33 cellular contexts compared by ENCODE assay signal in genomic region chr7:25512051-25512450, GRCh38.
A peak's percentile ranks its signal among the peaks of the same experiment; 100 is the strongest.
DNase-seq lines count a peak whose midpoint lies in the region; ATAC-seq and TF ChIP-seq lines count a peak whose summit lies in the region.
"Had no signal": no experiment of that assay in that cellular context is flagged by ENCODE, and none has a peak within 500 bp of the region (broad histone marks: within the 10 kb centered on the region; RNA-seq: fewer than 3 reads in every experiment).

No MANE protein-coding gene starts in this region.

- ATAC-seq in HG02970 (IDR thresholded peaks at IDR 0.05; ENCODE audit: low FRiP score, unreplicated experiment) = no peak
- ATAC-seq: A549; CD8-positive, alpha-beta T cell had no signal

- peaks cover 6% of the 10 kb centered on the region for H3K4me1 Mint-ChIP-seq in nephron
- H3K4me1 Mint-ChIP-seq: B cell; CD14-positive monocyte; CD4-positive, alpha-beta memory T cell; CD8-positive, alpha-beta memory T cell had no signal

- POLR2A ChIA-PET in HEK293 (lab: Yijun Ruan, JAX) = no interaction called here
- POLR2A ChIA-PET in HEK293T (lab: Yijun Ruan, JAX) = no interaction called here

- H3K9me3 ChIP-seq in HEK293 (ENCODE audit: control insufficient read depth, insufficient read depth, low read depth, low read length) = no peaks in the 10 kb centered on the region
- H3K9me3 ChIP-seq: A549, BE2C, Caco-2 had no signal

- H3K27ac Mint-ChIP-seq in nephron = peak overlapping the region; percentile 32 to 83 (median 49)
- H3K27ac Mint-ChIP-seq: B cell; CD4-positive, alpha-beta memory T cell; CD4-positive, alpha-beta T cell; CD4-positive, CD25-positive, alpha-beta regulatory T cell; CD8-positive, alpha-beta memory T cell; CD8-positive, alpha-beta T cell had no signal

- H3K27me3 Mint-ChIP-seq in nephron (ENCODE audit: low read depth) = no peaks in the 10 kb centered on the region
- H3K27me3 Mint-ChIP-seq: B cell; CD4-positive, alpha-beta T cell had no signal

- 0 out of 2 replicates have a peak, but pooled peaks cover 2% of the 10 kb centered on the region for H3K4me1 ChIP-seq in HEK293 (ENCODE audit: control insufficient read depth, insufficient read depth, low read length)
- H3K4me1 ChIP-seq: A549; BE2C; BLaER1; BLaER1 treated with 17β-estradiol and CSF1 and Interleukin-3, amounts not matched to agents 10 nM and 100 nM; Caco-2 had no signal

- no peak overlapping the region for H3K27ac ChIP-seq in HEK293 (ENCODE audit: extremely low read depth, low read depth, low read length)
- H3K27ac ChIP-seq: 22Rv1; A549; BLaER1; BLaER1 treated with 17β-estradiol and CSF1 and Interleukin-3, amounts not matched to agents 10 nM and 100 nM; C4-2B had no signal

- TF ChIP-seq CTCF in HEK293 (tag by site-specific recombination; IDR thresholded peaks at IDR 0.05) (no peak), nephron (IDR thresholded peaks at IDR 0.05; ENCODE audit: unreplicated experiment in 3 of 3) (no peak)

- no peak overlapping the region for H3K4me3 Mint-ChIP-seq in nephron
- H3K4me3 Mint-ChIP-seq: B cell; CD14-positive monocyte; CD4-positive, alpha-beta memory T cell; CD4-positive, alpha-beta T cell; CD4-positive, CD25-positive, alpha-beta regulatory T cell; CD8-positive, alpha-beta memory T cell; CD8-positive, alpha-beta T cell had no signal

- no peak overlapping the region for H3K4me3 ChIP-seq in HEK293 (ENCODE audit: low read depth, low read length)
- H3K4me3 ChIP-seq: A549; BLaER1; BLaER1 treated with 17β-estradiol and CSF1 and Interleukin-3, amounts not matched to agents 10 nM and 100 nM had no signal

- CTCF ChIA-PET in HEK293 (lab: Yijun Ruan, JAX) = no interaction called here
- CTCF ChIA-PET in HEK293T (lab: Yijun Ruan, JAX) = no interaction called here

- H3K36me3 Mint-ChIP-seq in nephron (ENCODE audit: low read depth) = peaks cover 4% of the 10 kb centered on the region
- H3K36me3 Mint-ChIP-seq: CD14-positive monocyte; CD4-positive, alpha-beta memory T cell; CD4-positive, CD25-positive, alpha-beta regulatory T cell; CD8-positive, alpha-beta memory T cell; CD8-positive, alpha-beta T cell had no signal

- no peaks in the 10 kb centered on the region for H3K36me3 ChIP-seq in HEK293 (ENCODE audit: control insufficient read depth in 2 of 2, insufficient read depth in 1 of 2, low read length in 2 of 2)
- H3K36me3 ChIP-seq: BE2C; BLaER1; BLaER1 treated with 17β-estradiol and CSF1 and Interleukin-3, amounts not matched to agents 10 nM and 100 nM had no signal

- peaks cover 18% of the 10 kb centered on the region for H3K9me3 Mint-ChIP-seq in nephron

- DNase-seq in HEK293T (ENCODE audit: extremely low spot score) (no peak), activated gamma-delta T cell treated with Interleukin-2 at 50 U/mL for 16 hours (no peak), NCI-H1048 (lab: John Stamatoyannopoulos, UW) (no peak)
- DNase-seq: 8988T; ACHN; AML-193; BE2C; C1 segment of cervical spinal cord; Caco-2; Calu3; CD4-positive, alpha-beta memory T cell; CD4-positive, alpha-beta T cell; CD4-positive, CD25-positive, alpha-beta regulatory T cell; CD8-positive, alpha-beta memory T cell; CD8-positive, alpha-beta T cell; COR-L47; DMS 273 treated with DMSO at 0.1 percent for 48 hours; DMS153; DMS53; DMS79; DMS79 treated with DMSO at 0.1 percent for 48 hours; DND-41; EL had no signal

TF ChIP-seq in HEK293, 187 proteins besides CTCF, POLR2A, EP300 and RAD21 (continues in another document):
- TF ChIP-seq BCL11A (tag by site-specific recombination; IDR thresholded peaks at IDR 0.05; ENCODE audit: low read depth) (no peak), ZBTB7A (tag by site-specific recombination; IDR thresholded peaks at IDR 0.05; ENCODE audit: low read depth) (no peak), ZNF26 (tag by site-specific recombination; IDR thresholded peaks at IDR 0.05) (no peak), SCRT1 (tag by site-specific recombination; IDR thresholded peaks at IDR 0.05; ENCODE audit: borderline replicate concordance) (peak; percentile 11; the same call in 1 of the 2 replicates), ZNF280C (tag by site-specific recombination; IDR thresholded peaks at IDR 0.05) (no peak), ZNF830 (tag by site-specific recombination; IDR thresholded peaks at IDR 0.05; ENCODE audit: low read depth) (no peak), ZNF10 (tag by site-specific recombination; IDR thresholded peaks at IDR 0.05) (no peak), ZNF391 (tag by site-specific recombination; IDR thresholded peaks at IDR 0.05; ENCODE audit: borderline replicate concordance, low read depth) (no peak), ZNF404 (tag by site-specific recombination; IDR thresholded peaks at IDR 0.05) (no peak)

TF ChIP-seq in HEK293T, 16 proteins besides CTCF, POLR2A, EP300 and RAD21:
- 0 out of 2 replicates have a peak, but pooled peaks have one; percentile 10 for TF ChIP-seq CTBP1 (IDR thresholded peaks at IDR 0.05; ENCODE audit: borderline replicate concordance)
- TF ChIP-seq HDGF (IDR thresholded peaks at IDR 0.05; ENCODE audit: borderline replicate concordance) = no peak
- no peak for TF ChIP-seq FOXA1 (IDR thresholded peaks at IDR 0.05)
- TF ChIP-seq LEF1 (IDR thresholded peaks at IDR 0.05; ENCODE audit: borderline replicate concordance) = no peak
- no peak for TF ChIP-seq ZNF384 (IDR thresholded peaks at IDR 0.05)
- TF ChIP-seq L3MBTL2 (conservative IDR thresholded peaks at IDR 0.05) = no peak
- TF ChIP-seq PKNOX1 (IDR thresholded peaks at IDR 0.05) = peak; percentile 78
- TF ChIP-seq BHLHE40 (IDR thresholded peaks at IDR 0.05; ENCODE audit: borderline replicate concordance) = no peak
